14 cellular contexts compared by ENCODE assay signal in genomic region chr5:82106207-82106606, GRCh38.
A peak's percentile ranks its signal among the peaks of the same experiment; 100 is the strongest.
DNase-seq lines count a peak whose midpoint lies in the region; TF ChIP-seq lines count a peak whose summit lies in the region.
"Had no signal": no experiment of that assay in that cellular context is flagged by ENCODE, and none has a peak within 500 bp of the region (broad histone marks: within the 10 kb centered on the region; RNA-seq: fewer than 3 reads in every experiment).

No MANE protein-coding gene starts in this region.

- no peak overlapping the region for H3K27ac ChIP-seq in GM23248
- H3K27ac ChIP-seq: C4-2B, SJSA1 had no signal

- no peaks in the 10 kb centered on the region for H3K27me3 ChIP-seq in GM23248 (replicated peaks; ENCODE audit: insufficient read depth)
- H3K27me3 ChIP-seq: SJSA1 had no signal

- no peaks in the 10 kb centered on the region for H3K9me3 Mint-ChIP-seq in nephron
- no peaks in the 10 kb centered on the region for H3K9me3 Mint-ChIP-seq in activated naive CD8-positive, alpha-beta T cell treated with anti-CD3 and anti-CD28 coated beads for 36 hours
- H3K9me3 Mint-ChIP-seq: activated naive CD4-positive, alpha-beta T cell treated with anti-CD3 and anti-CD28 coated beads, Interleukin-2, amount 50 U/mL, for 72 hours; nephron progenitor cell had no signal

- no peaks in the 10 kb centered on the region for H3K27me3 Mint-ChIP-seq in nephron (ENCODE audit: low read depth)
- H3K27me3 Mint-ChIP-seq in activated naive CD8-positive, alpha-beta T cell treated with anti-CD3 and anti-CD28 coated beads for 36 hours, result no peaks in the 10 kb centered on the region

- no peak overlapping the region for H3K4me2 ChIP-seq in GM23248 (ENCODE audit: unreplicated experiment)

- no peaks in the 10 kb centered on the region for H3K36me3 Mint-ChIP-seq in nephron (ENCODE audit: low read depth)
- H3K36me3 Mint-ChIP-seq in activated naive CD8-positive, alpha-beta T cell treated with anti-CD3 and anti-CD28 coated beads for 36 hours, result peaks cover 5% of the 10 kb centered on the region
- H3K36me3 Mint-ChIP-seq: activated naive CD4-positive, alpha-beta T cell treated with anti-CD3 and anti-CD28 coated beads, Interleukin-2, amount 50 U/mL, for 72 hours had no signal

- DNase-seq in GM23248 (peak; percentile 53), NCI-H69 (lab: John Stamatoyannopoulos, UW) (peak; percentile 61), fibroblast of mammary gland (ENCODE audit: low read depth) (peak; percentile 39), H4 (ENCODE audit: low spot score) (no peak), NCI-H2227 (lab: John Stamatoyannopoulos, UW; ENCODE audit: unreplicated experiment) (no peak), middle frontal gyrus (ENCODE audit: extremely low spot score, low spot score) (no peak)
- no peak for DNase-seq in activated naive CD8-positive, alpha-beta T cell treated with anti-CD3 and anti-CD28 coated beads for 36 hours
- DNase-seq: NCI-H1436, nephron progenitor cell had no signal

- H3K9ac ChIP-seq in GM23248, result no peak overlapping the region

- no peaks in the 10 kb centered on the region for H3K79me2 ChIP-seq in GM23248 (ENCODE audit: insufficient read depth)

- no peaks in the 10 kb centered on the region for H4K20me1 ChIP-seq in GM23248 (ENCODE audit: insufficient read depth)

- no peak overlapping the region for H2AFZ ChIP-seq in GM23248

- H3K9me3 ChIP-seq in GM23248 (ENCODE audit: low read depth), result no peaks in the 10 kb centered on the region
- H3K9me3 ChIP-seq: SJSA1 had no signal

- 51 to 58% methylated on average over 3 of the region's 3 CpGs for WGBS in GM23248 (ENCODE audit: low coverage in 1 of 2, low lambda C conversion rate in 2 of 2, missing lambda C conversion rate in 2 of 2), 2 experiments

- H3K4me3 ChIP-seq in GM23248 (no peak overlapping the region), fibroblast of mammary gland (ENCODE audit: control insufficient read depth, low read depth, low read length) (no peak overlapping the region)
- H3K4me3 ChIP-seq: coronary artery, SJSA1 had no signal

- peaks cover 16% of the 10 kb centered on the region for H3K4me1 Mint-ChIP-seq in nephron
- peaks cover 16% of the 10 kb centered on the region for H3K4me1 Mint-ChIP-seq in activated naive CD8-positive, alpha-beta T cell treated with anti-CD3 and anti-CD28 coated beads for 36 hours

- in situ Hi-C loops in GM23248 (cut with MboI), result no loop called here

- H3F3A ChIP-seq in GM23248 (ENCODE audit: insufficient read depth), result no peaks in the 10 kb centered on the region

- no peak overlapping the region for H3K4me3 Mint-ChIP-seq in nephron
- no peak overlapping the region for H3K4me3 Mint-ChIP-seq in activated naive CD8-positive, alpha-beta T cell treated with anti-CD3 and anti-CD28 coated beads for 36 hours
- H3K4me3 Mint-ChIP-seq: nephron progenitor cell had no signal

- H3K36me3 ChIP-seq in GM23248 (ENCODE audit: low read depth), result no peaks in the 10 kb centered on the region
- H3K36me3 ChIP-seq: SJSA1 had no signal

- no peaks in the 10 kb centered on the region for H3K9me2 ChIP-seq in GM23248 (ENCODE audit: insufficient read depth)

- no peak for TF ChIP-seq CTCF in fibroblast of mammary gland (conservative IDR thresholded peaks at IDR 0.05; ENCODE audit: control insufficient read depth, insufficient read depth, low read depth, low read length)
- no peak for TF ChIP-seq CTCF in nephron (IDR thresholded peaks at IDR 0.05; ENCODE audit: unreplicated experiment in 3 of 3)

- H3K4me1 ChIP-seq in GM23248 (ENCODE audit: insufficient read depth), result no peaks in the 10 kb centered on the region
- H3K4me1 ChIP-seq: SJSA1 had no signal

- H3K27ac Mint-ChIP-seq in nephron, result peak overlapping the region; percentile 23 to 65 (median 52)
- H3K27ac Mint-ChIP-seq in activated naive CD8-positive, alpha-beta T cell treated with anti-CD3 and anti-CD28 coated beads for 36 hours, result no peak overlapping the region
- H3K27ac Mint-ChIP-seq: activated naive CD4-positive, alpha-beta T cell treated with anti-CD3 and anti-CD28 coated beads, Interleukin-2, amount 50 U/mL, for 72 hours; nephron progenitor cell had no signal

Comparison
In these comparisons a context has a peak if more than half of its experiments do, and no peak if none do; other contexts are left out.
1. DNase-seq: peak in GM23248 (single experiment), NCI-H69 (single experiment) and fibroblast of mammary gland (single experiment); none in H4 (single experiment), NCI-H2227 (single experiment), activated naive CD8-positive, alpha-beta T cell treated with anti-CD3 and anti-CD28 coated beads for 36 hours (single experiment) and middle frontal gyrus (single experiment).